1 cellular context compared by ENCODE assay signal in genomic region chr10:88162852-88163251, GRCh38.
TF ChIP-seq lines count a peak whose summit lies in the region.

No MANE protein-coding gene starts in this region.

TF ChIP-seq in IMR-90, 13 proteins besides CTCF, POLR2A, EP300 and RAD21 (continued from another document):
- TF ChIP-seq SMC3 (IDR thresholded peaks at IDR 0.05; ENCODE audit: low read depth, low read length), result no peak
- TF ChIP-seq NFE2L2 (IDR thresholded peaks at IDR 0.05; ENCODE audit: low read depth, low read length), result no peak
- no peak for TF ChIP-seq MAZ (IDR thresholded peaks at IDR 0.05; ENCODE audit: borderline replicate concordance, low read depth, low read length)
- no peak for TF ChIP-seq FOS (IDR thresholded peaks at IDR 0.05; ENCODE audit: low read depth, low read length)
